Comparison of ENCODE assay signal across 1 cellular context in genomic region chr1:43232482-43232881, GRCh38.
TF ChIP-seq lines count a peak whose summit lies in the region.

No MANE protein-coding gene starts in this region.

TF ChIP-seq in A549, 52 proteins besides CTCF, POLR2A, EP300 and RAD21:
- TF ChIP-seq HEYL (CRISPR knock-in tag; IDR thresholded peaks at IDR 0.05), result no peak
- TF ChIP-seq MAFK (IDR thresholded peaks at IDR 0.05; ENCODE audit: partially characterized antibody), result no peak
- no peak for TF ChIP-seq FOSB (CRISPR knock-in tag; IDR thresholded peaks at IDR 0.05)
- TF ChIP-seq TFCP2L1 (CRISPR knock-in tag; IDR thresholded peaks at IDR 0.05), result no peak
- no peak for TF ChIP-seq JUNB (IDR thresholded peaks at IDR 0.05)
- TF ChIP-seq HOXA7 (CRISPR knock-in tag; IDR thresholded peaks at IDR 0.05), result no peak
- TF ChIP-seq ATOH8 (CRISPR knock-in tag; IDR thresholded peaks at IDR 0.05; ENCODE audit: low read depth), result no peak
- no peak for TF ChIP-seq RCOR1 (IDR thresholded peaks at IDR 0.05; ENCODE audit: low read depth, low read length)
- TF ChIP-seq CHD2 (IDR thresholded peaks at IDR 0.05; ENCODE audit: low read length, partially characterized antibody), result no peak
- no peak for TF ChIP-seq REST (IDR thresholded peaks at IDR 0.05)
- no peak for TF ChIP-seq CBX8 (IDR thresholded peaks at IDR 0.05)
- TF ChIP-seq FOXS1 (CRISPR knock-in tag; IDR thresholded peaks at IDR 0.05), result no peak
- TF ChIP-seq PBX3 (IDR thresholded peaks at IDR 0.05), result no peak
- TF ChIP-seq ELK1 (IDR thresholded peaks at IDR 0.05; ENCODE audit: low read depth, low read length), result no peak
- no peak for TF ChIP-seq ZC3H11A (IDR thresholded peaks at IDR 0.05)
- TF ChIP-seq HES2 (IDR thresholded peaks at IDR 0.05), result no peak
- TF ChIP-seq TP53 (CRISPR knock-in tag; IDR thresholded peaks at IDR 0.05), result no peak
- no peak for TF ChIP-seq CHD4 (IDR thresholded peaks at IDR 0.05; ENCODE audit: borderline replicate concordance)
- no peak for TF ChIP-seq HOXB13 (CRISPR knock-in tag; IDR thresholded peaks at IDR 0.05; ENCODE audit: low read depth)
- no peak for TF ChIP-seq HMGXB4 (CRISPR knock-in tag; IDR thresholded peaks at IDR 0.05; ENCODE audit: borderline replicate concordance)
